8 cellular contexts compared by ENCODE assay signal in genomic region chr6:66086532-66086931, GRCh38.
"Had no signal": no experiment of that assay in that cellular context is flagged by ENCODE, and none has a peak within 500 bp of the region (broad histone marks: within the 10 kb centered on the region; RNA-seq: fewer than 3 reads in every experiment).

No MANE protein-coding gene starts in this region.

- FAIRE-seq: G401.6, GM12878, GM12891, GM12892, GM18507, GM19239 had no signal

- H3K4me3 ChIP-seq: GM12878 had no signal

- DNase-seq: GDM1, GF-D8 had no signal

- ATAC-seq: GM12878 had no signal
